In genomic region chr10:110709964-110710587, GRCh38 we compare ENCODE assay signal across 14 cellular contexts.
DNase-seq lines count a peak whose midpoint lies in the region; ATAC-seq and TF ChIP-seq lines count a peak whose summit lies in the region.
"Had no signal": no experiment of that assay in that cellular context is flagged by ENCODE, and none has a peak within 500 bp of the region (broad histone marks: within the 10 kb centered on the region; RNA-seq: fewer than 3 reads in every experiment).

No MANE protein-coding gene starts in this region.

- intact Hi-C loops in left ventricle myocardium superior (cut with micrococcal nuclease) (no loop called here), gastrocnemius medialis (cut with DNase I; ENCODE audit: low total_unique reads) (no loop called here)

- H3K27ac ChIP-seq in liver (ENCODE audit: low read depth in 1 of 2, low read length in 2 of 2) (peak overlapping the region; percentile 10 to 67), gastrocnemius medialis (peak overlapping the region; percentile 64 to 83 (median 82))
- H3K27ac ChIP-seq: A549, C4-2B had no signal

- no peak overlapping the region for H3K9ac ChIP-seq in liver (ENCODE audit: low read depth in 1 of 2, low read length in 2 of 2)

- no peak for TF ChIP-seq POLR2A in gastrocnemius medialis (IDR thresholded peaks at IDR 0.05)

- no peak overlapping the region for H3K4me3 Mint-ChIP-seq in glutamatergic neuron (ENCODE audit: unreplicated experiment)
- H3K4me3 Mint-ChIP-seq: CD4-positive, alpha-beta memory T cell; H9 had no signal

- H3K27me3 ChIP-seq in liver (ENCODE audit: control insufficient read depth in 4 of 4, insufficient read depth in 4 of 4, low read length in 3 of 4) (no peaks in the 10 kb centered on the region), gastrocnemius medialis (no peaks in the 10 kb centered on the region)
- H3K27me3 ChIP-seq: BE2C had no signal

- H3K4me1 ChIP-seq in liver (ENCODE audit: control insufficient read depth in 4 of 4, insufficient read depth in 4 of 4, low read length in 3 of 4) (peaks cover 0 to 24% (median 19%) of the 10 kb centered on the region in 4 donors), gastrocnemius medialis (peaks cover 38 to 47% of the 10 kb centered on the region in 2 donors)
- H3K4me1 ChIP-seq: A549, BE2C had no signal

- TF ChIP-seq RAD21 in liver (IDR thresholded peaks at IDR 0.05) = no peak

- H3K9me3 Mint-ChIP-seq in glutamatergic neuron (ENCODE audit: unreplicated experiment) = no peaks in the 10 kb centered on the region
- H3K9me3 Mint-ChIP-seq: CD4-positive, alpha-beta memory T cell; H9 had no signal

- H3K36me3 ChIP-seq in liver (ENCODE audit: control insufficient read depth in 4 of 4, insufficient read depth in 3 of 4, low read depth in 1 of 4, low read length in 3 of 4) (no peaks in the 10 kb centered on the region), gastrocnemius medialis (no peaks in the 10 kb centered on the region)
- H3K36me3 ChIP-seq: BE2C had no signal

- peak overlapping the region; percentile 55 for H3K27ac Mint-ChIP-seq in glutamatergic neuron (ENCODE audit: unreplicated experiment)
- H3K27ac Mint-ChIP-seq: CD4-positive, alpha-beta memory T cell had no signal

- in situ Hi-C loops in gastrocnemius medialis (cut with MboI; ENCODE audit: low sequenced_read_pairs in 4 of 4) = no loop called here

- H3K4me3 ChIP-seq in liver (ENCODE audit: low read depth in 1 of 3, low read length in 3 of 3) = no peak overlapping the region
- no peak overlapping the region for H3K4me3 ChIP-seq in gastrocnemius medialis
- H3K4me3 ChIP-seq: A549 had no signal

- TF ChIP-seq CTCF in glutamatergic neuron (IDR thresholded peaks at IDR 0.05; ENCODE audit: partially characterized antibody, unreplicated experiment) (no peak), liver (IDR thresholded peaks at IDR 0.05; ENCODE audit: low read depth, low read length, missing input control) (no peak), gastrocnemius medialis (IDR thresholded peaks at IDR 0.05 in 4 of 5, conservative IDR thresholded peaks at IDR 0.05 in 1 of 5) (no peak)

- H3K4me1 Mint-ChIP-seq in glutamatergic neuron (ENCODE audit: low read depth, unreplicated experiment) = peaks cover 14% of the 10 kb centered on the region
- H3K4me1 Mint-ChIP-seq: CD4-positive, alpha-beta memory T cell had no signal

- ATAC-seq in left ventricle myocardium superior = peak; percentile 30
- peak; percentile 53 to 85 for ATAC-seq in gastrocnemius medialis

- H3K9me3 ChIP-seq in liver (ENCODE audit: control insufficient read depth in 4 of 4, low read length in 3 of 4) (no peaks in the 10 kb centered on the region), gastrocnemius medialis (no peaks in the 10 kb centered on the region)
- H3K9me3 ChIP-seq: A549, BE2C had no signal

- H3K27me3 Mint-ChIP-seq in glutamatergic neuron (ENCODE audit: unreplicated experiment) = peaks cover 5% of the 10 kb centered on the region

- WGBS in liver = 70% methylated on average over 10 of the region's 10 CpGs

- no peak for DNase-seq in glutamatergic neuron
- no peak for DNase-seq in left ventricle myocardium superior
- peak in 1 of 2 donors; percentile 33 for DNase-seq in gastrocnemius medialis
- no peak for DNase-seq in GM19238 (ENCODE audit: insufficient read length, low spot score)
- DNase-seq in NCI-H2081 treated with DMSO at 0.1 percent for 48 hours (lab: John Stamatoyannopoulos, UW) = no peak
- no peak for DNase-seq in T-helper 2 cell
- DNase-seq: BE2C; CD4-positive, alpha-beta memory T cell; DMS79; GOT3; H9 had no signal

- peaks cover 4% of the 10 kb centered on the region for H3K36me3 Mint-ChIP-seq in glutamatergic neuron (ENCODE audit: unreplicated experiment)
- H3K36me3 Mint-ChIP-seq: CD4-positive, alpha-beta memory T cell had no signal

TF ChIP-seq in liver, 16 proteins besides CTCF, POLR2A, EP300 and RAD21:
- TF ChIP-seq HNF4G (IDR thresholded peaks at IDR 0.05) (no peak), EGR1 (IDR thresholded peaks at IDR 0.05; ENCODE audit: low read depth in 2 of 2) (no peak), ATF3 (IDR thresholded peaks at IDR 0.05) (no peak), FOXA1 (IDR thresholded peaks at IDR 0.05) (no peak), JUND (IDR thresholded peaks at IDR 0.05) (no peak), HNF4A (conservative IDR thresholded peaks at IDR 0.05) (peak; percentile 27 to 58)
